Comparison of ENCODE assay signal across 1 cellular context in the genomic region with DNA sequence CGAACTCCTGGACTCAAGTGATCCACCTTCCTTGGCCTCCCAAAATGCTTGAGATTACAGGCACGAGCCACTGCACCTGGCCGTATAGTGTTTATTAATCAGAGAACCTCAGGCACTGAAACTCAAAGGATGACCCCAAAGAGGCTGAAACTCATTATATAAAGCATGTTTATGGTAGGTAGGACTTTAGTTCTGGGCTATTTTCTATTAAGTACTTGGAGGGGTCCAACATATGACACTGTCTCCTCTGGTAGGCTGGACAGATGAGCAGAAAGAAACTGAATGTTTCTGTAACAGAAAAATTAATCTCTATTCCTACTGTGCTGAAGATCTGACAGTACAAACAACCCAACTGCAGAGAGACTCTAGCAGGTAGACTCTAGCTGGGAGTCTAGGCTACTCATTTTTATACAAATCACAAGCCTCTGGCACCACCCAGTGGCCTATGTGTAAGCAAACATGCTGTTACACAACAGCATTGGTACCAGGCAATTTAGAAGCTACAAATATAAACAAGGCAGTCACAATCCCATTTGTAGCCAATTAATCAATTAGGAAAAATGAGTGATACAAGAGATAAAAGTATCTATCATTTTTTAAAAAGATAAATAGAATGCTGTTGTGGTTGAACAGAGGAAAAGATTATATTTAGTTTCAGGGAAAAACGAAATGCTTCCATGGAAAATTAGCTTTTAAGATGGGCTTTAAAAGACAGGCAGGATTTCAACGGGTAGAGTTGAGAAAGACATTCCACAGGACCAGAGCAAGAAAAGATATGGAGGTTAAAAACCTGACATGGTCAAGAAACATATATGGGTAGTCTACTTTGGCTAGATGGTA.
TF ChIP-seq lines count a peak whose summit lies in the region.

No MANE protein-coding gene starts in this region.

TF ChIP-seq in HepG2, 621 proteins besides CTCF, POLR2A, EP300 and RAD21 (continued from another document):
- TF ChIP-seq UBTF (CRISPR knock-in tag; IDR thresholded peaks at IDR 0.05) = no peak
- TF ChIP-seq FOXK2 (IDR thresholded peaks at IDR 0.05) = peak; percentile 28; the same call in 1 of the 2 replicates
- no peak for TF ChIP-seq ZBTB7B (CRISPR knock-in tag; IDR thresholded peaks at IDR 0.05)
- 0 out of 2 replicates have a peak, but pooled peaks have one; percentile 74 for TF ChIP-seq SMAD3 (CRISPR knock-in tag; IDR thresholded peaks at IDR 0.05)
- TF ChIP-seq ZBTB25 (CRISPR knock-in tag; IDR thresholded peaks at IDR 0.05) = 0 out of 2 replicates have a peak, but pooled peaks have one; percentile 30
- no peak for TF ChIP-seq DDIT3 (CRISPR knock-in tag; IDR thresholded peaks at IDR 0.05)
- no peak for TF ChIP-seq ZNF562 (CRISPR knock-in tag; IDR thresholded peaks at IDR 0.05; ENCODE audit: borderline replicate concordance)
- TF ChIP-seq BATF2 (CRISPR knock-in tag; IDR thresholded peaks at IDR 0.05) = no peak
- no peak for TF ChIP-seq HNRNPK (IDR thresholded peaks at IDR 0.05; ENCODE audit: low read depth, low read length, poor library complexity, severe bottlenecking)
- TF ChIP-seq, protein P1, sequence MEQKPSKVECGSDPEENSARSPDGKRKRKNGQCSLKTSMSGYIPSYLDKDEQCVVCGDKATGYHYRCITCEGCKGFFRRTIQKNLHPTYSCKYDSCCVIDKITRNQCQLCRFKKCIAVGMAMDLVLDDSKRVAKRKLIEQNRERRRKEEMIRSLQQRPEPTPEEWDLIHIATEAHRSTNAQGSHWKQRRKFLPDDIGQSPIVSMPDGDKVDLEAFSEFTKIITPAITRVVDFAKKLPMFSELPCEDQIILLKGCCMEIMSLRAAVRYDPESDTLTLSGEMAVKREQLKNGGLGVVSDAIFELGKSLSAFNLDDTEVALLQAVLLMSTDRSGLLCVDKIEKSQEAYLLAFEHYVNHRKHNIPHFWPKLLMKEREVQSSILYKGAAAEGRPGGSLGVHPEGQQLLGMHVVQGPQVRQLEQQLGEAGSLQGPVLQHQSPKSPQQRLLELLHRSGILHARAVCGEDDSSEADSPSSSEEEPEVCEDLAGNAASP (CRISPR knock-in tag; IDR thresholded peaks at IDR 0.05; ENCODE audit: borderline replicate concordance) = no peak
- no peak for TF ChIP-seq ZNF121 (CRISPR knock-in tag; IDR thresholded peaks at IDR 0.05)
